Comparison of ENCODE assay signal across 1 cellular context in genomic region chr1:212044851-212045250, GRCh38.
TF ChIP-seq lines count a peak whose summit lies in the region.

No MANE protein-coding gene starts in this region.

TF ChIP-seq in GM12878, 131 proteins besides CTCF, POLR2A, EP300 and RAD21:
- TF ChIP-seq SIX5 (IDR thresholded peaks at IDR 0.05; ENCODE audit: low read depth, low read length, severe bottlenecking) (no peak), TCF3 (IDR thresholded peaks at IDR 0.05; ENCODE audit: borderline replicate concordance, insufficient read depth, low read depth, low read length) (no peak), POLR2AphosphoS5 (IDR thresholded peaks at IDR 0.05; ENCODE audit: low read length) (no peak), RELB (IDR thresholded peaks at IDR 0.05; ENCODE audit: low read depth) (no peak), SMAD5 (IDR thresholded peaks at IDR 0.05; ENCODE audit: low read depth) (no peak), E4F1 (IDR thresholded peaks at IDR 0.05; ENCODE audit: borderline replicate concordance, partially characterized antibody) (no peak), WRNIP1 (IDR thresholded peaks at IDR 0.05; ENCODE audit: borderline replicate concordance, low read depth, low read length) (no peak), KDM1A (IDR thresholded peaks at IDR 0.05; ENCODE audit: borderline replicate concordance) (no peak)
